22 cellular contexts compared by ENCODE assay signal in the genomic region with DNA sequence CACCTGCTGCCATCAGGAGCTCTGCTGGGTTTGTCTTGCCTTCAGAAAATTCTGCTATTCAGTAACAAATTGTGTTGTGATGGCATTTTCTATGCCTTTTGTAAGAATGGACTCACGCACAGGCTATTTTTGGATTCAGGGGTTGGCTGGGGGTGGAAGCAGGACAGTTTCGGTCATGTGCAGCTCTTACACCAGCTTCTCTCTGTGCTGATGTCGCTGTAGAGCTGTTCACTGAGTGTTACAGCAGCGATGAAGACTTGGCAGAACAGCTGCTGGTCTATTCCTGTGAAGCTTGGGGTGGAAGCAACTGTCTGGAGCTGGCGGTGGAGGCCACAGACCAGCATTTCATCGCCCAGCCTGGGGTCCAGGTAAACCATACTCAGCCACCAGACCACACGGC. TPM values are rescaled to one million over a fixed set of nuclear protein-coding genes. Genes with fewer than 3 reads are reported as not detected.
DNase-seq lines count a peak whose midpoint lies in the region; ATAC-seq and TF ChIP-seq lines count a peak whose summit lies in the region.
"Had no signal": no experiment of that assay in that cellular context is flagged by ENCODE, and none has a peak within 500 bp of the region (broad histone marks: within the 10 kb centered on the region; RNA-seq: fewer than 3 reads in every experiment).

No MANE protein-coding gene starts in this region.

- H3K9me3 ChIP-seq in heart right ventricle, result no peaks in the 10 kb centered on the region
- H3K9me3 ChIP-seq: ascending aorta had no signal

- peaks cover 0 to 7% (median 0%) of the 10 kb centered on the region in 7 donors for H3K27me3 ChIP-seq in heart right ventricle
- H3K27me3 ChIP-seq: ascending aorta had no signal

- peak overlapping the region in 1 of 10 donors; percentile 16 for H3K27ac ChIP-seq in heart right ventricle
- H3K27ac ChIP-seq: ascending aorta, coronary artery had no signal

- DNase-seq in LHCN-M2 (ENCODE audit: low read depth) (peak; percentile 73), SK-MEL-5 (ENCODE audit: low read depth, low spot score) (peak; percentile 82), heart right ventricle (peak in 1 of 2 donors; percentile 41), posterior cingulate gyrus (peak in 6 of 10 donors; percentile 20 to 89 (median 54))
- DNase-seq: activated CD4-positive, alpha-beta T cell treated with anti-CD3 and anti-CD28 coated beads for 4 hours; activated CD8-positive, alpha-beta memory T cell treated with anti-CD3 and anti-CD28 coated beads, Interleukin-2, amount 50 U/mL, for 4 hours; activated gamma-delta T cell treated with Interleukin-2 at 50 U/mL for 16 hours; glutamatergic neuron; GOT3; Kasumi-1; mesendoderm; NCI-H1930; stimulated activated CD4-positive, alpha-beta T cell treated with anti-CD3 and anti-CD28 coated beads, Interleukin-15, amount 100 ng/mL, for 24 hours; stimulated activated naive CD4-positive, alpha-beta T cell; trophoblast cell had no signal

- H3K4me1 ChIP-seq in heart right ventricle, result peaks cover 0 to 5% (median 0%) of the 10 kb centered on the region in 9 donors
- H3K4me1 ChIP-seq: ascending aorta had no signal

- H3K36me3 ChIP-seq in heart right ventricle, result no peaks in the 10 kb centered on the region
- H3K36me3 ChIP-seq: ascending aorta had no signal

- WGBS in heart right ventricle, 2 donors, result 55 to 57% methylated on average over 7 of the region's 7 CpGs

- ATAC-seq in heart right ventricle (peak; percentile 80 to 99 (median 89)), HG02970 (IDR thresholded peaks at IDR 0.05; ENCODE audit: low FRiP score, unreplicated experiment) (no peak), HG02938 (IDR thresholded peaks at IDR 0.05; ENCODE audit: unreplicated experiment) (no peak), HG03457 (IDR thresholded peaks at IDR 0.05; ENCODE audit: unreplicated experiment) (no peak)

- intact Hi-C loops in heart right ventricle (cut with DNase I) (no loop called here), posterior cingulate gyrus (cut with DNase I) (no loop called here)

- no peak overlapping the region for H3K4me3 ChIP-seq in heart right ventricle
- H3K4me3 ChIP-seq: ascending aorta, coronary artery had no signal

- peak in 1 of 9 donors; percentile 16 for TF ChIP-seq CTCF in heart right ventricle (IDR thresholded peaks at IDR 0.05)

- in situ Hi-C loops in SK-MEL-5 (cut with HindIII; ENCODE audit: low pct_unique_long_range_greater_than_20kb, low sequenced_read_pairs), result no loop called here

RNA-seq across cellular contexts. Expression of a gene that starts 49.2 kb away (rescaled TPM):
- total RNA-seq in LHCN-M2 (2014; rRNA removed) (0.80 and 0.90 TPM in 2 replicates), heart right ventricle (not detected)
- 0.12 TPM for polyA plus RNA-seq in LHCN-M2 (2012)
- 28.7 and 32.7 TPM in 2 replicates for total RNA-seq in SK-MEL-5 (2014; rRNA removed; shearing (Covaris generic))
- 53.2 and 74.4 TPM in 2 replicates for polyA plus RNA-seq in SK-MEL-5 (2015; cell fraction: cytosol; rRNA removed)
- 220 and 236 TPM in 2 replicates for polyA plus RNA-seq in SK-MEL-5 (2015; cell fraction: nucleus; rRNA removed)
- not detected for polyA plus RNA-seq in heart right ventricle
- total RNA-seq: ascending aorta, NCI-H460, OCI-LY7 had no signal

Comparison
In these comparisons a context has a peak if more than half of its experiments do, and no peak if none do; other contexts are left out.
1. ATAC-seq: peak in heart right ventricle (8 of 8); none in HG02970 (single experiment), HG02938 (single experiment) and HG03457 (single experiment).
2. RNA of a gene that starts 49.2 kb away (total RNA-seq): 28.7 to 32.7 TPM in SK-MEL-5; 0.80 to 0.90 TPM in LHCN-M2 and not detected in heart right ventricle; every median in the first group is over 10 times any median in the second.